In genomic region chr17:80254396-80255241, GRCh38 we compare ENCODE assay signal across 8 cellular contexts. TPM values are rescaled to one million over a fixed set of nuclear protein-coding genes. Genes with fewer than 3 reads are reported as not detected.
DNase-seq lines count a peak whose midpoint lies in the region; ATAC-seq, FAIRE-seq and TF ChIP-seq lines count a peak whose summit lies in the region.

No MANE protein-coding gene starts in this region.

- peaks cover 23% of the 10 kb centered on the region for H3F3A ChIP-seq in neural progenitor cell (ENCODE audit: low read depth)

- no peak; the same call in 1 of the 2 replicates for TF ChIP-seq POLR2A in H54 (IDR thresholded peaks at IDR 0.05; ENCODE audit: low read depth, low read length)

- TF ChIP-seq CTCF in activated CD8-positive, alpha-beta T cell treated with anti-CD3 and anti-CD28 coated beads for 36 hours (IDR thresholded peaks at IDR 0.05): no peak
- no peak for TF ChIP-seq CTCF in fibroblast of lung (conservative IDR thresholded peaks at IDR 0.05 in 1 of 2, IDR thresholded peaks at IDR 0.05 in 1 of 2; ENCODE audit: low read depth in 1 of 2, low read length in 2 of 2)
- TF ChIP-seq CTCF in neural progenitor cell (IDR thresholded peaks at IDR 0.05): no peak

- H3K9me3 ChIP-seq in fibroblast of lung (ENCODE audit: control insufficient read depth, insufficient read depth, low read depth, low read length): no peaks in the 10 kb centered on the region
- no peaks in the 10 kb centered on the region for H3K9me3 ChIP-seq in neural progenitor cell (ENCODE audit: low read depth)

- H3K9me3 Mint-ChIP-seq in activated CD8-positive, alpha-beta T cell treated with anti-CD3 and anti-CD28 coated beads for 36 hours: no peaks in the 10 kb centered on the region
- H3K9me3 Mint-ChIP-seq in neural progenitor cell: no peaks in the 10 kb centered on the region

- DNase-seq in DMS79 (lab: John Stamatoyannopoulos, UW): peak; percentile 76
- DNase-seq in H54 (ENCODE audit: insufficient read length, low spot score): peak; percentile 93
- peak; percentile 91 to 93 for DNase-seq in NCI-H526 (lab: John Stamatoyannopoulos, UW)
- peak; percentile 85 for DNase-seq in activated CD8-positive, alpha-beta T cell treated with anti-CD3 and anti-CD28 coated beads for 36 hours
- DNase-seq in fibroblast of lung (ENCODE audit: low read depth in 2 of 2): peak; percentile 84 to 95
- DNase-seq in skeletal muscle cell (ENCODE audit: low read depth): peak; percentile 58
- no peak for DNase-seq in neural progenitor cell (ENCODE audit: low spot score)
- no peak for DNase-seq in superior temporal gyrus (ENCODE audit: extremely low spot score)

- H3K9ac ChIP-seq in fibroblast of lung (ENCODE audit: insufficient read depth, low read length) (no peak overlapping the region), neural progenitor cell (no peak overlapping the region)

- POLR2A ChIA-PET in activated CD8-positive, alpha-beta T cell treated with anti-CD3 and anti-CD28 coated beads for 36 hours (lab: Charles Lee): interaction anchor here (1.4 to 3.0 kb wide), 3 partner anchors 10 to 16 kb away, joined by 4 to 30 read pairs (median 7); no protein-coding TSS in a partner anchor

- H3K4me2 ChIP-seq in fibroblast of lung (ENCODE audit: extremely low read depth, insufficient read depth, low read length) (peak overlapping the region; percentile 66), neural progenitor cell (no peak overlapping the region)

- H2AFZ ChIP-seq in fibroblast of lung (ENCODE audit: low read length) (no peak overlapping the region), neural progenitor cell (replicated peaks) (no peak overlapping the region)

- H3K27me3 ChIP-seq in fibroblast of lung (ENCODE audit: control insufficient read depth, insufficient read depth, low read length) (no peaks in the 10 kb centered on the region), neural progenitor cell (peaks cover 10% of the 10 kb centered on the region)

- H3K27ac ChIP-seq in fibroblast of lung (ENCODE audit: insufficient read depth, low read length) (peak overlapping the region; percentile 91), neural progenitor cell (no peak overlapping the region)

- peaks cover 2% of the 10 kb centered on the region for H3K36me3 ChIP-seq in fibroblast of lung (ENCODE audit: control insufficient read depth, insufficient read depth, low read length)
- H3K36me3 ChIP-seq in neural progenitor cell: no peaks in the 10 kb centered on the region

- peak; percentile 67 for ATAC-seq in activated CD8-positive, alpha-beta T cell treated with anti-CD3 and anti-CD28 coated beads for 36 hours

- no peaks in the 10 kb centered on the region for H3K27me3 Mint-ChIP-seq in activated CD8-positive, alpha-beta T cell treated with anti-CD3 and anti-CD28 coated beads for 36 hours
- H3K27me3 Mint-ChIP-seq in neural progenitor cell (ENCODE audit: insufficient read depth, low read depth): peaks cover 4% of the 10 kb centered on the region

- H3K79me2 ChIP-seq in fibroblast of lung (ENCODE audit: control insufficient read depth, insufficient read depth, low read length) (no peaks in the 10 kb centered on the region), neural progenitor cell (ENCODE audit: low read depth) (no peaks in the 10 kb centered on the region)

- intact Hi-C loops in activated CD8-positive, alpha-beta T cell treated with anti-CD3 and anti-CD28 coated beads for 36 hours (cut with micrococcal nuclease): no loop called here

- H3K4me3 Mint-ChIP-seq in activated CD8-positive, alpha-beta T cell treated with anti-CD3 and anti-CD28 coated beads for 36 hours: no peak overlapping the region
- H3K4me3 Mint-ChIP-seq in neural progenitor cell: no peak overlapping the region

- H3K4me3 ChIP-seq in fibroblast of lung (replicated peaks in 1 of 4; ENCODE audit: control extremely low read depth in 1 of 4, insufficient read depth in 1 of 4, low read depth in 3 of 4, low read length in 4 of 4) (no peak overlapping the region), skeletal muscle cell (ENCODE audit: low read depth, low read length) (no peak overlapping the region), neural progenitor cell (no peak overlapping the region)

- no peaks in the 10 kb centered on the region for H3K36me3 Mint-ChIP-seq in activated CD8-positive, alpha-beta T cell treated with anti-CD3 and anti-CD28 coated beads for 36 hours (ENCODE audit: low read depth)
- H3K36me3 Mint-ChIP-seq in neural progenitor cell: peaks cover 3% of the 10 kb centered on the region

- peak overlapping the region; percentile 80 for H3K27ac Mint-ChIP-seq in activated CD8-positive, alpha-beta T cell treated with anti-CD3 and anti-CD28 coated beads for 36 hours
- no peak overlapping the region for H3K27ac Mint-ChIP-seq in neural progenitor cell

- H3K4me1 Mint-ChIP-seq in activated CD8-positive, alpha-beta T cell treated with anti-CD3 and anti-CD28 coated beads for 36 hours (ENCODE audit: low read depth): peaks cover 52% of the 10 kb centered on the region
- peaks cover 14% of the 10 kb centered on the region for H3K4me1 Mint-ChIP-seq in neural progenitor cell

- CTCF ChIA-PET in activated CD8-positive, alpha-beta T cell treated with anti-CD3 and anti-CD28 coated beads for 36 hours (lab: Charles Lee): interaction anchor here (0.8 to 2.1 kb wide), 5 partner anchors 10 to 70 kb away, joined by 3 to 8 read pairs (median 4); partner anchors contain the start of genes SGSH and SLC26A11

- peak; percentile 50 for FAIRE-seq in H54 (lab: Jason Lieb, UNC)

- H3K4me1 ChIP-seq in fibroblast of lung (ENCODE audit: control insufficient read depth, extremely low read depth, insufficient read depth, low read length) (peaks cover 9% of the 10 kb centered on the region), neural progenitor cell (peaks cover under 1% of the 10 kb centered on the region)

- H4K20me1 ChIP-seq in fibroblast of lung (ENCODE audit: control insufficient read depth, extremely low read depth, insufficient read depth, low read length) (no peaks in the 10 kb centered on the region), neural progenitor cell (ENCODE audit: low read depth) (peaks cover 2% of the 10 kb centered on the region)

RNA-seq across cellular contexts. Expression of gene RNF213, which starts 6.0 kb away (rescaled TPM):
- 100 to 1,000 TPM; 131 to 142 TPM for total RNA-seq in activated CD8-positive, alpha-beta T cell treated with anti-CD3 and anti-CD28 coated beads for 36 hours
- total RNA-seq in fibroblast of lung: 130 and 245 TPM in 2 replicates
- polyA plus RNA-seq in fibroblast of lung: 36.8 and 56.2 TPM in 2 replicates
- polyA plus RNA-seq in fibroblast of lung (2012): 40.9 and 54.7 TPM in 2 replicates
- 609 and 665 TPM in 2 replicates for polyA minus RNA-seq in fibroblast of lung (ENCODE audit: low replicate concordance)
- total RNA-seq in neural progenitor cell (ENCODE audit: low replicate concordance): 19.8 and 23.7 TPM in 2 replicates

RNA-seq across cellular contexts. Expression of gene SLC26A11, which starts 34.4 kb away (rescaled TPM):
- 1 to 10 TPM; 1.6 to 1.7 TPM for total RNA-seq in activated CD8-positive, alpha-beta T cell treated with anti-CD3 and anti-CD28 coated beads for 36 hours
- total RNA-seq in fibroblast of lung (8.2 and 19.3 TPM in 2 replicates), neural progenitor cell (ENCODE audit: low replicate concordance) (7.9 and 24.1 TPM in 2 replicates)
- polyA plus RNA-seq in fibroblast of lung: 5.8 and 6.5 TPM in 2 replicates
- polyA plus RNA-seq in fibroblast of lung (2012): 6.7 and 10.5 TPM in 2 replicates
- 11.0 and 11.6 TPM in 2 replicates for polyA minus RNA-seq in fibroblast of lung (ENCODE audit: low replicate concordance)

RNA-seq across cellular contexts. Expression of gene SGSH, which starts 34.5 kb away (rescaled TPM):
- 1 to 10 TPM; 7.8 to 8.3 TPM for total RNA-seq in activated CD8-positive, alpha-beta T cell treated with anti-CD3 and anti-CD28 coated beads for 36 hours
- total RNA-seq in fibroblast of lung (12.1 and 26.9 TPM in 2 replicates), neural progenitor cell (ENCODE audit: low replicate concordance) (7.2 and 12.4 TPM in 2 replicates)
- polyA plus RNA-seq in fibroblast of lung: 57.2 and 70.7 TPM in 2 replicates
- polyA plus RNA-seq in fibroblast of lung (2012): 40.5 and 55.2 TPM in 2 replicates
- 114 and 187 TPM in 2 replicates for polyA minus RNA-seq in fibroblast of lung (ENCODE audit: low replicate concordance)

Comparison
In these comparisons a context has a peak if more than half of its experiments do, and no peak if none do; other contexts are left out.
1. DNase-seq: peak in DMS79 (single experiment), H54 (single experiment), NCI-H526 (2 of 2), activated CD8-positive, alpha-beta T cell treated with anti-CD3 and anti-CD28 coated beads for 36 hours (single experiment), fibroblast of lung (2 of 2) and skeletal muscle cell (single experiment); none in neural progenitor cell (single experiment) and superior temporal gyrus (single experiment).